In the genomic region with DNA sequence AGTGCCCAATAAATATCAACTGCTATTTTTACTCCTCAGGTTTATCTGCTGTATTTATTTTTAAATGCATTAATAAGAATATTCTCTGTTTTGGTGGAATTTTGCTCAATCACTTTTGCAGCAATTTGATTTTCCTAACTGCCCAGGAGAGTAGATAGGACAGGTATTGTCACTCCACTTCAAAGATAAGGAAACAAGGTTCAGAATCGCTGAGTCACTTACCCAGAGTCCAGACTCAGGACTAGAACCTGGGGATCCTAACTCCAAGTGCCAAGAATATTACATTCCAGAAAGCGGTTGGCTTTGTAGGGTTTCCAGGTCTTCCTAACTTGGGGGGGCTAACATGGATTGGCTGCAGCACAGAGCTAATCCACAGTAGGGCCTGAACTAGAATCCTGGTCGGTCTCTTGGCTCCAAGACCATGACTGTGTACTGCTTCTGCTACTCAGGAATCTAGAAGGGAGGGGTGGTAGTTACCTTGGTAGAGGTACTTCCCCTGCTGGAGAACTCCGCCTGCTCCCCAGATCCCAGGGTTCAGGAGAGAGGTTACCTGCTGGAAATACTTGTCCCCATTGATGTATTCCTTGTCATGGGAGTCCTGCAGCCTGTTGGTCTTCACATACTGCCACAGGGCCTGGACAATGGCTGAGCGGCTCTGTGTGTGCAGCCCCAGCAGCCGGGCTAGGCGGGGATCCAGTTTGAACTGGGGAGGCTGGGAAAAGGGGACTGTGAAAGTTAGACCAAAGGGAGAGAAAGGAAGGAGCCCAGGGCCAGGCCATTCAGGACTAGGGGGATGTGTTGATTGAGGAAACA, we compare ENCODE assay signal across 2 cellular contexts.
TF ChIP-seq lines count a peak whose summit lies in the region.

No MANE protein-coding gene starts in this region.

TF ChIP-seq in A549, 52 proteins besides CTCF, POLR2A, EP300 and RAD21:
- TF ChIP-seq HEYL (CRISPR knock-in tag; IDR thresholded peaks at IDR 0.05) (no peak), NFE2L2 (conservative IDR thresholded peaks at IDR 0.05; ENCODE audit: low read length) (peak; percentile 77), CBX8 (IDR thresholded peaks at IDR 0.05) (no peak), FOSB (CRISPR knock-in tag; IDR thresholded peaks at IDR 0.05) (no peak), MAFK (IDR thresholded peaks at IDR 0.05; ENCODE audit: partially characterized antibody) (peak; percentile 83)

TF ChIP-seq in SK-N-SH, 30 proteins besides CTCF, POLR2A, EP300 and RAD21:
- TF ChIP-seq, protein P1, sequence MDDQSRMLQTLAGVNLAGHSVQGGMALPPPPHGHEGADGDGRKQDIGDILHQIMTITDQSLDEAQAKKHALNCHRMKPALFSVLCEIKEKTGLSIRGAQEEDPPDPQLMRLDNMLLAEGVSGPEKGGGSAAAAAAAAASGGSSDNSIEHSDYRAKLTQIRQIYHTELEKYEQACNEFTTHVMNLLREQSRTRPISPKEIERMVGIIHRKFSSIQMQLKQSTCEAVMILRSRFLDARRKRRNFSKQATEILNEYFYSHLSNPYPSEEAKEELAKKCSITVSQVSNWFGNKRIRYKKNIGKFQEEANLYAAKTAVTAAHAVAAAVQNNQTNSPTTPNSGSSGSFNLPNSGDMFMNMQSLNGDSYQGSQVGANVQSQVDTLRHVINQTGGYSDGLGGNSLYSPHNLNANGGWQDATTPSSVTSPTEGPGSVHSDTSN (IDR thresholded peaks at IDR 0.05) = no peak; the same call in 1 of the 2 replicates
- TF ChIP-seq POLR2AphosphoS5 (IDR thresholded peaks at IDR 0.05; ENCODE audit: low read depth, low read length) = no peak
